Comparison of ENCODE assay signal across 14 cellular contexts in genomic region chr3:188817920-188818239, GRCh38.
"Had no signal": no experiment of that assay in that cellular context is flagged by ENCODE, and none has a peak within 500 bp of the region (broad histone marks: within the 10 kb centered on the region; RNA-seq: fewer than 3 reads in every experiment).

No MANE protein-coding gene starts in this region.

- H3K27me3 ChIP-seq: right lobe of liver, stomach, uterus had no signal

- H3K36me3 ChIP-seq: right lobe of liver, stomach, thoracic aorta, uterus had no signal

- ATAC-seq: activated T-helper 17 cell treated with anti-CD3 and anti-CD28 coated beads, Interleukin-2, amount 50 U/mL, for 72 hours had no signal

- H3K9me3 ChIP-seq: right lobe of liver, stomach, thoracic aorta, uterus had no signal

- H3K4me3 ChIP-seq: right lobe of liver, stomach, thoracic aorta, uterus had no signal

- DNase-seq: activated CD4-positive, alpha-beta T cell treated with anti-CD3 and anti-CD28 coated beads, Interleukin-2, amount 50 U/mL, for 48 hours; activated CD4-positive, CD25-positive, alpha-beta regulatory T cell treated with anti-CD3 and anti-CD28 coated beads, Interleukin-2, amount 50 U/mL, for 72 hours; activated naive CD4-positive, alpha-beta T cell treated with Interleukin-2 at 50 U/mL for 16 hours; aorta; cerebellar nuclear complex; effector CD8-positive, alpha-beta T cell; foreskin melanocyte; midbrain; right lobe of liver; stomach; T-helper 9 cell; uterus had no signal

- H3K27ac ChIP-seq: right lobe of liver, thoracic aorta, uterus had no signal
